8 cellular contexts compared by ENCODE assay signal in the genomic region with DNA sequence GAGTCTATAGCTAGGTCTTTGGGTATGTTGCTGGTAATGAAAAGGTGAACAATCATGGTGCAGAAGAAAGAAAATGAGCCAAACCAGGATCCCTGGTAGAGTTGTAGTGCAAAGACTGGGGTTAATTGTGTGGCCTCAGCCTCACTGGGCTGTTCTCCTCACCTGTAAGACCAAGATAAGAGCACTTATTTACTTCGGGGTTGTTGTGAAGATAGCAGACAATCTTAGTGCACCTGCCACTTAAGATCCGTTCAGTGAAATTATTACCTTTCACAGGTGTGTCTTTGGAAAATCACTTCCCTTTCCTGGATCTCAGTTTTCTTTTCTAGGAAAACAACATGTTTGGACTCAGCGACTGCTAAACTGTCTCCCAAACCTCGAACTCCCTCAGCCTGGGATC. TPM values are rescaled to one million over a fixed set of nuclear protein-coding genes. Genes with fewer than 3 reads are reported as not detected.
DNase-seq lines count a peak whose midpoint lies in the region; ATAC-seq and TF ChIP-seq lines count a peak whose summit lies in the region.

No MANE protein-coding gene starts in this region.

- H3K9me3 ChIP-seq in mucosa of descending colon, result no peaks in the 10 kb centered on the region

- H3K4me1 ChIP-seq in mucosa of descending colon (ENCODE audit: low read depth), result no peaks in the 10 kb centered on the region

- H3K4me1 Mint-ChIP-seq in stimulated activated naive CD8-positive, alpha-beta T cell treated with anti-CD3 and anti-CD28 coated beads, Interleukin-15, Interleukin-2, amounts not matched to agents 100 ng/mL and 50 ng/mL, for 24 hours (ENCODE audit: low read depth), result peaks cover 53% of the 10 kb centered on the region
- peaks cover 30% of the 10 kb centered on the region for H3K4me1 Mint-ChIP-seq in stimulated activated naive CD8-positive, alpha-beta T cell treated with anti-CD3 and anti-CD28 coated beads, Interleukin-15, amount 100 ng/mL, for 72 hours
- peaks cover 38% of the 10 kb centered on the region for H3K4me1 Mint-ChIP-seq in brain

- peak overlapping the region; percentile 79 for H3K4me3 Mint-ChIP-seq in stimulated activated naive CD8-positive, alpha-beta T cell treated with anti-CD3 and anti-CD28 coated beads, Interleukin-15, Interleukin-2, amounts not matched to agents 100 ng/mL and 50 ng/mL, for 24 hours
- peak overlapping the region in 1 of 2 donors; percentile 77 for H3K4me3 Mint-ChIP-seq in stimulated activated naive CD8-positive, alpha-beta T cell treated with anti-CD3 and anti-CD28 coated beads, Interleukin-15, amount 100 ng/mL, for 72 hours
- peak overlapping the region; percentile 82 to 87 (median 85) for H3K4me3 Mint-ChIP-seq in brain

- TF ChIP-seq CTCF in brain (conservative IDR thresholded peaks at IDR 0.05) (no peak), mucosa of descending colon (IDR thresholded peaks at IDR 0.05) (no peak)

- no peak for DNase-seq in stimulated activated naive CD8-positive, alpha-beta T cell treated with anti-CD3 and anti-CD28 coated beads, Interleukin-15, amount 100 ng/mL, for 72 hours
- DNase-seq in mucosa of descending colon (no peak), NCI-H128 (lab: John Stamatoyannopoulos, UW; ENCODE audit: unreplicated experiment) (no peak), DMS153 treated with DMSO at 0.1 percent for 48 hours (lab: John Stamatoyannopoulos, UW; ENCODE audit: unreplicated experiment) (no peak)

- H3K36me3 Mint-ChIP-seq in stimulated activated naive CD8-positive, alpha-beta T cell treated with anti-CD3 and anti-CD28 coated beads, Interleukin-15, Interleukin-2, amounts not matched to agents 100 ng/mL and 50 ng/mL, for 24 hours (ENCODE audit: low read depth), result no peaks in the 10 kb centered on the region
- no peaks in the 10 kb centered on the region for H3K36me3 Mint-ChIP-seq in brain

- no peak overlapping the region for H3K4me3 ChIP-seq in mucosa of descending colon

- H3K27ac Mint-ChIP-seq in stimulated activated naive CD8-positive, alpha-beta T cell treated with anti-CD3 and anti-CD28 coated beads, Interleukin-15, Interleukin-2, amounts not matched to agents 100 ng/mL and 50 ng/mL, for 24 hours, result no peak overlapping the region
- H3K27ac Mint-ChIP-seq in stimulated activated naive CD8-positive, alpha-beta T cell treated with anti-CD3 and anti-CD28 coated beads, Interleukin-15, amount 100 ng/mL, for 72 hours, result no peak overlapping the region
- H3K27ac Mint-ChIP-seq in brain, result peak overlapping the region; percentile 80 to 99 (median 92)

- H3K36me3 ChIP-seq in mucosa of descending colon (ENCODE audit: low read depth), result no peaks in the 10 kb centered on the region

- intact Hi-C loops in mucosa of descending colon (cut with DNase I, micrococcal nuclease), result no loop called here

- no peaks in the 10 kb centered on the region for H3K9me3 Mint-ChIP-seq in stimulated activated naive CD8-positive, alpha-beta T cell treated with anti-CD3 and anti-CD28 coated beads, Interleukin-15, Interleukin-2, amounts not matched to agents 100 ng/mL and 50 ng/mL, for 24 hours
- peaks cover 6 to 8% of the 10 kb centered on the region in 2 donors for H3K9me3 Mint-ChIP-seq in stimulated activated naive CD8-positive, alpha-beta T cell treated with anti-CD3 and anti-CD28 coated beads, Interleukin-15, amount 100 ng/mL, for 72 hours
- H3K9me3 Mint-ChIP-seq in brain, result peaks cover 0 to 5% (median 0%) of the 10 kb centered on the region in 5 experiments

- ATAC-seq in stimulated activated naive CD8-positive, alpha-beta T cell treated with anti-CD3 and anti-CD28 coated beads, Interleukin-15, amount 100 ng/mL, for 72 hours, result no peak
- peak; percentile 15 for ATAC-seq in mucosa of descending colon
- ATAC-seq in GM19395 (IDR thresholded peaks at IDR 0.05; ENCODE audit: unreplicated experiment), result no peak
- no peak for ATAC-seq in GM18907 (IDR thresholded peaks at IDR 0.05; ENCODE audit: unreplicated experiment)

- H3K27me3 Mint-ChIP-seq in stimulated activated naive CD8-positive, alpha-beta T cell treated with anti-CD3 and anti-CD28 coated beads, Interleukin-15, Interleukin-2, amounts not matched to agents 100 ng/mL and 50 ng/mL, for 24 hours, result no peaks in the 10 kb centered on the region
- no peaks in the 10 kb centered on the region for H3K27me3 Mint-ChIP-seq in stimulated activated naive CD8-positive, alpha-beta T cell treated with anti-CD3 and anti-CD28 coated beads, Interleukin-15, amount 100 ng/mL, for 72 hours
- no peaks in the 10 kb centered on the region for H3K27me3 Mint-ChIP-seq in brain

RNA-seq across cellular contexts. Expression of a gene that starts 1.3 kb away (rescaled TPM):
- polyA plus RNA-seq in brain (ENCODE audit: insufficient read depth, low read depth, low replicate concordance), result 8.0 TPM
- total RNA-seq in mucosa of descending colon, result 10 to 100 TPM; 25.2 to 38.3 (median 36.6) TPM

Comparison
In these comparisons a context has a peak if more than half of its experiments do, and no peak if none do; other contexts are left out.
1. H3K27ac Mint-ChIP-seq: peak in brain (5 of 5); none in stimulated activated naive CD8-positive, alpha-beta T cell treated with anti-CD3 and anti-CD28 coated beads, Interleukin-15, Interleukin-2, amounts not matched to agents 100 ng/mL and 50 ng/mL, for 24 hours (single experiment) and stimulated activated naive CD8-positive, alpha-beta T cell treated with anti-CD3 and anti-CD28 coated beads, Interleukin-15, amount 100 ng/mL, for 72 hours (0 of 2).